In genomic region chr4:526971-527460, GRCh38 we compare ENCODE assay signal across 36 cellular contexts. TPM values are rescaled to one million over a fixed set of nuclear protein-coding genes. Genes with fewer than 3 reads are reported as not detected.
"Had no signal": no experiment of that assay in that cellular context is flagged by ENCODE, and none has a peak within 500 bp of the region (broad histone marks: within the 10 kb centered on the region; RNA-seq: fewer than 3 reads in every experiment).

No MANE protein-coding gene starts in this region.

- DNase-seq: activated CD4-positive, alpha-beta T cell treated with anti-CD3 and anti-CD28 coated beads for 1 hour; activated CD4-positive, alpha-beta T cell treated with anti-CD3 and anti-CD28 coated beads, Interleukin-2, amount 10 ng/mL, durations not matched to agents 7 days and 5 days; activated CD4-positive, alpha-beta T cell treated with anti-CD3 and anti-CD28 coated beads, Interleukin-2, amount 50 U/mL, for 48 hours; activated CD4-positive, CD25-positive, alpha-beta regulatory T cell; activated CD8-positive, alpha-beta T cell treated with anti-CD3 and anti-CD28 coated beads, Interleukin-2, amount 10 ng/mL, durations not matched to agents 7 days and 5 days; activated gamma-delta T cell; activated naive CD4-positive, alpha-beta T cell treated with Interleukin-2 at 50 U/mL for 16 hours; activated naive CD8-positive, alpha-beta T cell treated with anti-CD3 and anti-CD28 coated beads, Interleukin-2, amount 10 ng/mL, durations not matched to agents 7 days and 5 days; activated T-cell treated with anti-CD3 and anti-CD28 coated beads, Interleukin-2, amount 50 U/mL, for 24 hours; amygdala; NCI-H1092 treated with DMSO at 0.1 percent for 48 hours; NCI-H1417; NCI-H146; NCI-H187; NCI-H2029 treated with DMSO at 0.1 percent for 48 hours; NCI-H2107; NCI-H2171; NCI-H510A; NCI-H526; NCI-H748 treated with DMSO at 0.1 percent for 48 hours; NK-92 treated with Interleukin-12 subunit alpha and Interleukin-12 subunit beta, amount 100 ng/mL, for 24 hours; SIG-M5; SW 1271; T-helper 1 cell; T-helper 2 cell; T-helper 9 cell had no signal

- H3K4me3 ChIP-seq: ascending aorta, breast epithelium, K562, PC-9 had no signal

- H3K27ac ChIP-seq: ascending aorta, breast epithelium, PC-9, RWPE1, VCaP had no signal

- ATAC-seq: activated CD8-positive, alpha-beta T cell treated with anti-CD3 and anti-CD28 coated beads, Interleukin-2, amount 10 ng/mL, durations not matched to agents 7 days and 5 days; K562; Right ventricle myocardium inferior had no signal

RNA-seq across cellular contexts. Expression of gene TMEM271, which starts 49.1 kb away (rescaled TPM):
- total RNA-seq: activated CD4-positive, alpha-beta T cell treated with anti-CD3 and anti-CD28 coated beads, Interleukin-2, amount 10 ng/mL, durations not matched to agents 7 days and 5 days; activated CD8-positive, alpha-beta T cell treated with anti-CD3 and anti-CD28 coated beads, Interleukin-2, amount 10 ng/mL, durations not matched to agents 7 days and 5 days; activated naive CD8-positive, alpha-beta T cell treated with anti-CD3 and anti-CD28 coated beads, Interleukin-2, amount 10 ng/mL, durations not matched to agents 7 days and 5 days; activated T-helper 2 cell treated with anti-CD3 and anti-CD28 coated beads, Interferon-gamma antibody, Interleukin-2, Interleukin-4, amounts not matched to agents 10 μg/mL and 5 μg/mL and 100 μg/mL, durations not matched to agents 14 hours and 24 hours and 36 hours; ascending aorta; breast epithelium; K562; M059J; PC-9; Right ventricle myocardium inferior; SK-MEL-5 had no signal
- polyA plus RNA-seq: K562 had no signal
